7 cellular contexts compared by ENCODE assay signal in the genomic region with DNA sequence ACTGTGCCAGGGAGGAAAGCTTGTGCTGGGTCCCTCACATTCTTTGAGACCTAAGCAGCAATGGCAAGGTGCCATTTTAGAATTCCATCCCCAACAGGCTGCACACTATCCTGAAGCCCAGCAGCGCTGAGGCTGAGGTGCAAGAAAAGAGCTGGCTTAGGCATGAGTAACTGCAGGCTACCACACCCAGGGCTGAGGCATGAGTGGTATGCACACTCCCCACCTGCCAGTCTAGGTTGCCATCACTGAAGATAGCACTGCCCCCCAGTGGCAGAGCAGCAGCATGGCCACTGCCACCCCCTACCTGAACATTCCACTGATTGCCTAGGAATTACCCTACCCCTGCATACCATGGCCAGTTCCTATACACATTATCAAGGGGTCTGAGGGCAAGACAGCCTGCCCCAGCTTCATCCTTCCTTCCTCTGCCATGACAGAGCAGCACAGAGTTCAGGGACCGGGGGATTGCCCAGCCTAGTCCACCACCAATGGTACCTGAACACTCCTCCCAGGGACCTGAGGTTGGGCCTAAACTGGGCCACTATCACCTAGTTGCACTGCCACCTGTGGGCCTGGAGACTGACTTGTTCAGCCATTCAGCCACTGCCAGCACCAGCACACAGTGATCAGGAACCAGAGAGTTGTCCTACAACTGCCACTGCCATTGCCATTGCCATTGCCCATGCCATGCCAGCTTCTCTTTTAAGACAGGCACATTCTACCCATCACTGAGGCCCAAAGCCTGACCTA.
DNase-seq lines count a peak whose midpoint lies in the region; ATAC-seq, FAIRE-seq and TF ChIP-seq lines count a peak whose summit lies in the region.

No MANE protein-coding gene starts in this region.

- H3K4me1 ChIP-seq in SJCRH30 (peaks cover 2% of the 10 kb centered on the region; the same call in 1 of the 2 replicates), small intestine (ENCODE audit: control insufficient read depth in 2 of 2, insufficient read depth in 1 of 2, low read depth in 1 of 2, low read length in 1 of 2) (no peaks in the 10 kb centered on the region)

- H3K9me3 ChIP-seq in SJCRH30 (replicated peaks), result no peaks in the 10 kb centered on the region
- no peaks in the 10 kb centered on the region for H3K9me3 ChIP-seq in small intestine (ENCODE audit: control insufficient read depth, low read depth)

- ATAC-seq in HG03442 (IDR thresholded peaks at IDR 0.05; ENCODE audit: unreplicated experiment), result peak; percentile 95

- H3K4me3 ChIP-seq in GM12865 (ENCODE audit: low read depth, low read length) (no peak overlapping the region), SJCRH30 (no peak overlapping the region), small intestine (ENCODE audit: low read depth in 1 of 2, low read length in 2 of 2) (no peak overlapping the region)

- H3K27ac ChIP-seq in SJCRH30, result no peak overlapping the region
- no peak overlapping the region for H3K27ac ChIP-seq in small intestine (ENCODE audit: low read depth in 1 of 2, low read length in 1 of 2)

- peak; percentile 93 for TF ChIP-seq CTCF in GM12865 (IDR thresholded peaks at IDR 0.05; ENCODE audit: insufficient read depth, low read depth, low read length, missing control alignments)
- peak; percentile 80 for TF ChIP-seq CTCF in GM20000 (IDR thresholded peaks at IDR 0.05; ENCODE audit: extremely low read depth, missing control alignments)

- no peaks in the 10 kb centered on the region for H3K36me3 ChIP-seq in SJCRH30
- H3K36me3 ChIP-seq in small intestine (ENCODE audit: control insufficient read depth in 2 of 2, insufficient read depth in 2 of 2, low read length in 2 of 2), result no peaks in the 10 kb centered on the region

- FAIRE-seq in small intestine (lab: Jason Lieb, UNC), result no peak

- H3K27me3 ChIP-seq in SJCRH30 (no peaks in the 10 kb centered on the region), small intestine (ENCODE audit: control insufficient read depth in 2 of 2, insufficient read depth in 2 of 2, low read length in 2 of 2) (no peaks in the 10 kb centered on the region)

- 47 to 55% (median 53%) methylated on average over 2 of the region's 2 CpGs for WGBS in small intestine, 3 donors

- DNase-seq in GM12865 (ENCODE audit: low read depth), result peak; percentile 62
- DNase-seq in GM20000 (ENCODE audit: low spot score), result peak; percentile 49
- DNase-seq in SJCRH30, result peak; percentile 69 to 70
- peak; percentile 18 for DNase-seq in fibroblast of the conjunctiva (ENCODE audit: low read depth)
- DNase-seq in small intestine, result peak; percentile 65
- no peak for DNase-seq in NCI-H774 (lab: John Stamatoyannopoulos, UW)
